Comparison of ENCODE assay signal across 17 cellular contexts in the genomic region with DNA sequence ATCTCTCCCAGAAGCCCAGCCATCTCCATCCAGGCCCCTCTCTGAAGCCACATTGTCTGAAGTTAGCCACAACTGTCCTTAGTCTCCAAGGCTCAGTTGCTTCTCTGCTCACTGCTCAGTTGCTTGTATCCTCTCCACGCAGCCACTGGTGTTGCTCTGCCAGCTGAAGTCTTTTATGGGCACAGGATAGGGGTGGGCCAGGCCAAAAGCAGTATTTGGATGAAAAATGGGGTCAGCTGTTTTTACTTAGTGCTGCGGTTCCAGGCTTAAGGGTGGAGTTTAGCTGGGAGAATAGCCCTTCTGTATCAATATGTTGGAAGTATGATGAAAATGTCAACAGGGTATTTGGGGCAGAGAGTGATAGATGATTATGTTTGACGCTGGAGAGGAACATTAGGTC.
DNase-seq lines count a peak whose midpoint lies in the region; ATAC-seq, FAIRE-seq and TF ChIP-seq lines count a peak whose summit lies in the region.
"Had no signal": no experiment of that assay in that cellular context is flagged by ENCODE, and none has a peak within 500 bp of the region (broad histone marks: within the 10 kb centered on the region; RNA-seq: fewer than 3 reads in every experiment).

No MANE protein-coding gene starts in this region.

- H2BK5ac ChIP-seq in H1 (ENCODE audit: low read depth, low read length), result no peak overlapping the region

- 85% methylated on average over 3 of the region's 3 CpGs; no CpG with 5 or more reads in 1 of the 2 experiments for WGBS in H1 (ENCODE audit: extremely low coverage in 1 of 2, insufficient coverage in 1 of 2, insufficient read length in 1 of 2, insufficient replicate concordance in 2 of 2, low coverage in 1 of 2, low lambda C conversion rate in 2 of 2, missing lambda C conversion rate in 1 of 2), 2 experiments

- H2BK20ac ChIP-seq in H1 (ENCODE audit: low read length), result no peak overlapping the region

- no peak overlapping the region for H2AK5ac ChIP-seq in H1 (ENCODE audit: low read depth, low read length)

- CTCF ChIA-PET in H1 (lab: Charles Lee; ENCODE audit: partially characterized antibody), result no interaction called here

- no peak overlapping the region for H3K9ac ChIP-seq in H1 (replicated peaks in 1 of 4; ENCODE audit: extremely low read depth in 1 of 4, low read depth in 3 of 4, low read length in 3 of 4)
- H3K9ac ChIP-seq: BLaER1 treated with 17β-estradiol and CSF1 and Interleukin-3, amounts not matched to agents 10 nM and 100 nM; GM23248 had no signal

- H3K9me3 Mint-ChIP-seq in nephron, result no peaks in the 10 kb centered on the region
- no peaks in the 10 kb centered on the region for H3K9me3 Mint-ChIP-seq in activated naive CD8-positive, alpha-beta T cell treated with anti-CD3 and anti-CD28 coated beads for 36 hours

- H3K18ac ChIP-seq in H1 (ENCODE audit: extremely low read depth, low read length), result no peak overlapping the region

- no peak overlapping the region for H3K23ac ChIP-seq in H1 (ENCODE audit: insufficient read length)

- H3K14ac ChIP-seq in H1 (ENCODE audit: insufficient read length), result no peak overlapping the region

- H3K27ac Mint-ChIP-seq in nephron, result peak overlapping the region in 2 of 3 experiments; percentile 15 to 24
- H3K27ac Mint-ChIP-seq in activated naive CD8-positive, alpha-beta T cell treated with anti-CD3 and anti-CD28 coated beads for 36 hours, result no peak overlapping the region
- H3K27ac Mint-ChIP-seq: CD4-positive, CD25-positive, alpha-beta regulatory T cell had no signal

- ATAC-seq in GM21786 (IDR thresholded peaks at IDR 0.05; ENCODE audit: unreplicated experiment), result no peak
- ATAC-seq: HepG2 had no signal

- no peaks in the 10 kb centered on the region for H3K23me2 ChIP-seq in H1 (ENCODE audit: low read depth, low read length)

- H2BK12ac ChIP-seq in H1 (ENCODE audit: low read depth, low read length), result 0 out of 2 replicates have a peak overlapping the region, but pooled peaks have one; percentile 13

- H3K4ac ChIP-seq in H1 (replicated peaks; ENCODE audit: insufficient read length, low read depth, low read length), result no peak overlapping the region

- H3K4me1 Mint-ChIP-seq in nephron, result peaks cover 56% of the 10 kb centered on the region
- peaks cover 4% of the 10 kb centered on the region for H3K4me1 Mint-ChIP-seq in activated naive CD8-positive, alpha-beta T cell treated with anti-CD3 and anti-CD28 coated beads for 36 hours
- H3K4me1 Mint-ChIP-seq: CD4-positive, CD25-positive, alpha-beta regulatory T cell had no signal

- peaks cover 3% of the 10 kb centered on the region for H3K27me3 Mint-ChIP-seq in nephron (ENCODE audit: low read depth)
- H3K27me3 Mint-ChIP-seq in activated naive CD8-positive, alpha-beta T cell treated with anti-CD3 and anti-CD28 coated beads for 36 hours, result peaks cover 22% of the 10 kb centered on the region

- DNase-seq in AG10803 (ENCODE audit: low read depth), result peak; percentile 66
- peak; percentile 3 for DNase-seq in GM03348 (ENCODE audit: low spot score)
- no peak for DNase-seq in H1 (ENCODE audit: low read depth in 1 of 2, low spot score in 2 of 2)
- DNase-seq in activated CD4-positive, CD25-positive, alpha-beta regulatory T cell treated with anti-CD3 and anti-CD28 coated beads, Interleukin-2, amount 50 U/mL, for 72 hours, result no peak
- DNase-seq in activated naive CD8-positive, alpha-beta T cell treated with anti-CD3 and anti-CD28 coated beads for 36 hours, result no peak
- no peak for DNase-seq in NCI-H446 treated with DMSO at 0.1 percent for 48 hours (lab: John Stamatoyannopoulos, UW)
- DNase-seq: ACHN; CD4-positive, CD25-positive, alpha-beta regulatory T cell; DMS53; GF-D8; GM23248 had no signal

- H2AFZ ChIP-seq in H1 (ENCODE audit: low read length), result 0 out of 2 replicates have a peak overlapping the region, but pooled peaks have one; percentile 50
- H2AFZ ChIP-seq: GM23248 had no signal

- H3K4me3 Mint-ChIP-seq in nephron, result no peak overlapping the region
- H3K4me3 Mint-ChIP-seq in activated naive CD8-positive, alpha-beta T cell treated with anti-CD3 and anti-CD28 coated beads for 36 hours, result no peak overlapping the region
- H3K4me3 Mint-ChIP-seq: CD4-positive, CD25-positive, alpha-beta regulatory T cell had no signal

- no peak for FAIRE-seq in H1 (lab: Jason Lieb, UNC)
- FAIRE-seq: HepG2, HTR-8/SVneo had no signal

- no peak for TF ChIP-seq EP300 in H1 (IDR thresholded peaks at IDR 0.05; ENCODE audit: borderline replicate concordance in 1 of 2, low read depth in 2 of 2, low read length in 2 of 2)

- no peaks in the 10 kb centered on the region for H3K79me1 ChIP-seq in H1 (ENCODE audit: low read depth, low read length)

- H3K36me3 ChIP-seq in H1 (ENCODE audit: control insufficient read depth in 2 of 4, insufficient read depth in 4 of 4, low read length in 3 of 4), result no peaks in the 10 kb centered on the region
- H3K36me3 ChIP-seq: BLaER1 treated with 17β-estradiol and CSF1 and Interleukin-3, amounts not matched to agents 10 nM and 100 nM; HAP-1 had no signal

- no peaks in the 10 kb centered on the region for H3K9me3 ChIP-seq in H1 (ENCODE audit: insufficient read depth in 2 of 2, low read depth in 1 of 2, low read length in 1 of 2)
- H3K9me3 ChIP-seq: BLaER1 treated with 17β-estradiol and CSF1 and Interleukin-3, amounts not matched to agents 10 nM and 100 nM; HAP-1 had no signal

- H4K5ac ChIP-seq in H1 (ENCODE audit: insufficient read length, low read depth, low read length), result no peak overlapping the region

- H3K36me3 Mint-ChIP-seq in nephron (ENCODE audit: low read depth), result no peaks in the 10 kb centered on the region
- H3K36me3 Mint-ChIP-seq in activated naive CD8-positive, alpha-beta T cell treated with anti-CD3 and anti-CD28 coated beads for 36 hours, result no peaks in the 10 kb centered on the region
- H3K36me3 Mint-ChIP-seq: CD4-positive, CD25-positive, alpha-beta regulatory T cell had no signal

- H3K4me3 ChIP-seq in AG10803 (ENCODE audit: low read length) (no peak overlapping the region), H1 (ENCODE audit: extremely low read depth in 1 of 4, insufficient read depth in 2 of 4, low read depth in 3 of 4, low read length in 4 of 4) (no peak overlapping the region)
- H3K4me3 ChIP-seq: BLaER1 treated with 17β-estradiol and CSF1 and Interleukin-3, amounts not matched to agents 10 nM and 100 nM; GM23248; HAP-1 had no signal

- no peaks in the 10 kb centered on the region for H3K79me2 ChIP-seq in H1 (ENCODE audit: control insufficient read depth in 1 of 2, insufficient read depth in 2 of 2, low read length in 2 of 2)

- peaks cover 0 to 13% (median 3%) of the 10 kb centered on the region in 4 experiments; a peak in 4 of 7 replicates for H3K4me1 ChIP-seq in H1 (replicated peaks in 1 of 4; ENCODE audit: control insufficient read depth in 3 of 4, insufficient read depth in 4 of 4, low read length in 3 of 4)

- H3K27me3 ChIP-seq in H1 (replicated peaks in 1 of 4; ENCODE audit: control insufficient read depth in 3 of 4, extremely low read depth in 1 of 4, insufficient read depth in 3 of 4, low read length in 3 of 4), result no peaks in the 10 kb centered on the region
- H3K27me3 ChIP-seq: BLaER1 treated with 17β-estradiol and CSF1 and Interleukin-3, amounts not matched to agents 10 nM and 100 nM had no signal

- no peak overlapping the region for H3K4me2 ChIP-seq in H1 (ENCODE audit: insufficient read depth in 1 of 2, low read depth in 2 of 2, low read length in 2 of 2)

- no peak overlapping the region for H3K27ac ChIP-seq in H1 (ENCODE audit: low read depth, low read length)
- H3K27ac ChIP-seq: GM23248 had no signal

- H4K91ac ChIP-seq in H1 (replicated peaks; ENCODE audit: insufficient read length, low read length), result no peak overlapping the region

- no peaks in the 10 kb centered on the region for H4K20me1 ChIP-seq in H1 (replicated peaks in 1 of 2; ENCODE audit: control insufficient read depth in 1 of 2, insufficient read depth in 2 of 2, low read length in 2 of 2)
- H4K20me1 ChIP-seq: BLaER1 treated with 17β-estradiol and CSF1 and Interleukin-3, amounts not matched to agents 10 nM and 100 nM had no signal

- TF ChIP-seq CTCF in AG10803 (conservative IDR thresholded peaks at IDR 0.05; ENCODE audit: low read length) (no peak), H1 (IDR thresholded peaks at IDR 0.05; ENCODE audit: control extremely low read depth in 1 of 3, insufficient read depth in 1 of 3, low read depth in 1 of 3, low read length in 3 of 3) (no peak), nephron (IDR thresholded peaks at IDR 0.05; ENCODE audit: unreplicated experiment in 3 of 3) (no peak)

- H4K8ac ChIP-seq in H1 (ENCODE audit: extremely low read depth, insufficient read depth, low read length), result no peak overlapping the region

- no peak overlapping the region for H2BK120ac ChIP-seq in H1 (replicated peaks; ENCODE audit: low read depth, low read length)

- no peak overlapping the region for H3K56ac ChIP-seq in H1 (replicated peaks; ENCODE audit: insufficient read length, low read depth, low read length)

- no peak for TF ChIP-seq RAD21 in H1 (IDR thresholded peaks at IDR 0.05 in 1 of 2, conservative IDR thresholded peaks at IDR 0.05 in 1 of 2; ENCODE audit: low read depth in 2 of 2, low read length in 2 of 2)

- TF ChIP-seq POLR2A in H1 (IDR thresholded peaks at IDR 0.05; ENCODE audit: control extremely low read depth in 1 of 2, low read depth in 2 of 2, low read length in 2 of 2), result no peak

- H2BK15ac ChIP-seq in H1 (ENCODE audit: low read length), result no peak overlapping the region

- POLR2A ChIA-PET in H1 (lab: Charles Lee; ENCODE audit: partially characterized antibody), result no interaction called here

TF ChIP-seq in H1, 55 proteins besides CTCF, POLR2A, EP300 and RAD21:
- no peak for TF ChIP-seq MAX (IDR thresholded peaks at IDR 0.05)

Comparison
In these comparisons a context has a peak if more than half of its experiments do, and no peak if none do; other contexts are left out.
1. DNase-seq: peak in AG10803 (single experiment) and GM03348 (single experiment); none in H1 (0 of 2), activated CD4-positive, CD25-positive, alpha-beta regulatory T cell treated with anti-CD3 and anti-CD28 coated beads, Interleukin-2, amount 50 U/mL, for 72 hours (single experiment), activated naive CD8-positive, alpha-beta T cell treated with anti-CD3 and anti-CD28 coated beads for 36 hours (single experiment) and NCI-H446 treated with DMSO at 0.1 percent for 48 hours (single experiment).